ENCODE assay signal across 22 cellular contexts in genomic region chr1:10650591-10651216, GRCh38.
DNase-seq lines count a peak whose midpoint lies in the region; ATAC-seq, FAIRE-seq and TF ChIP-seq lines count a peak whose summit lies in the region.
"Had no signal": no experiment of that assay in that cellular context is flagged by ENCODE, and none has a peak within 500 bp of the region (broad histone marks: within the 10 kb centered on the region; RNA-seq: fewer than 3 reads in every experiment).

No MANE protein-coding gene starts in this region.

- peak overlapping the region; percentile 7 for H3K56ac ChIP-seq in mesendoderm (ENCODE audit: low read length)

- no peak for TF ChIP-seq CTCF in HEK293 (tag by site-specific recombination; IDR thresholded peaks at IDR 0.05)
- TF ChIP-seq CTCF in esophagus muscularis mucosa (IDR thresholded peaks at IDR 0.05) = no peak
- no peak for TF ChIP-seq CTCF in transverse colon (IDR thresholded peaks at IDR 0.05)
- TF ChIP-seq CTCF in right lobe of liver (IDR thresholded peaks at IDR 0.05) = no peak
- no peak for TF ChIP-seq CTCF in pancreas (IDR thresholded peaks at IDR 0.05)

- no peak for DNase-seq in esophagus muscularis mucosa (ENCODE audit: extremely low spot score)
- DNase-seq in mesendoderm = no peak
- DNase-seq in transverse colon = no peak
- DNase-seq in right lobe of liver = no peak
- DNase-seq in activated T-cell treated with anti-CD3 and anti-CD28 coated beads, Interleukin-2, amount 50 U/mL, for 4 hours = no peak
- no peak for DNase-seq in NCI-H524 (lab: John Stamatoyannopoulos, UW)
- no peak for DNase-seq in pancreas
- DNase-seq: ACHN, DMS79, GDM1, GM23248, MM.1S, NCI-H1105 treated with DMSO at 0.1 percent for 48 hours, NCI-H1930, NCI-H2171, NCI-H446 treated with DMSO at 0.1 percent for 48 hours, Peyer's patch, SHP77 treated with DMSO at 0.1 percent for 48 hours had no signal

- no peak overlapping the region for H3K23ac ChIP-seq in mesendoderm (ENCODE audit: low read length)

- TF ChIP-seq EP300 in esophagus muscularis mucosa (IDR thresholded peaks at IDR 0.05) (no peak), transverse colon (IDR thresholded peaks at IDR 0.05; ENCODE audit: low read depth) (no peak)

- FAIRE-seq in pancreas (lab: Jason Lieb, UNC) = no peak
- FAIRE-seq: GM19239, HepG2 had no signal

- CTCF ChIA-PET in HEK293 (lab: Yijun Ruan, JAX) = interaction anchor here (0.6 kb wide), 1 partner anchor 301 kb away, joined by 3 read pairs; no protein-coding TSS in a partner anchor

- no peak overlapping the region for H2BK5ac ChIP-seq in mesendoderm (ENCODE audit: low read length)

- intact Hi-C loops in esophagus muscularis mucosa (cut with DNase I) (no loop called here), transverse colon (cut with DNase I; ENCODE audit: low total_unique reads) (loop anchor here (10.0 kb wide), 1 partner anchor 144 kb away; the partner anchor contains the start of gene CASZ1), right lobe of liver (cut with DNase I) (no loop called here), pancreas (cut with DNase I) (no loop called here)

- H3K79me2 ChIP-seq in mesendoderm (ENCODE audit: control insufficient read depth, insufficient read depth, low read length) = no peaks in the 10 kb centered on the region

- no peaks in the 10 kb centered on the region for H3K4me1 Mint-ChIP-seq in activated T-cell treated with anti-CD3 and anti-CD28 coated beads, Interleukin-2, amount 50 U/mL, for 4 hours (ENCODE audit: low read depth)
- H3K4me1 Mint-ChIP-seq: CD4-positive, alpha-beta memory T cell had no signal

- no peak overlapping the region for H2BK120ac ChIP-seq in mesendoderm (ENCODE audit: low read depth, low read length)

- H4K5ac ChIP-seq in mesendoderm (ENCODE audit: low read length) = no peak overlapping the region

- no peaks in the 10 kb centered on the region for H3K79me1 ChIP-seq in mesendoderm (ENCODE audit: low read length)

- no peak for ATAC-seq in right lobe of liver
- ATAC-seq in activated T-cell treated with anti-CD3 and anti-CD28 coated beads, Interleukin-2, amount 50 U/mL, for 4 hours = no peak
- no peak for ATAC-seq in pancreas

- H3K27me3 Mint-ChIP-seq in activated T-cell treated with anti-CD3 and anti-CD28 coated beads, Interleukin-2, amount 50 U/mL, for 4 hours (ENCODE audit: low read depth) = no peaks in the 10 kb centered on the region
- H3K27me3 Mint-ChIP-seq: CD4-positive, alpha-beta memory T cell had no signal

- peaks cover 0 to 43% of the 10 kb centered on the region in 2 experiments; a peak in 1 of 3 replicates for H3K36me3 ChIP-seq in HEK293 (ENCODE audit: control insufficient read depth in 2 of 2, insufficient read depth in 1 of 2, low read length in 2 of 2)
- peaks cover 10 to 68% (median 53%) of the 10 kb centered on the region in 4 donors for H3K36me3 ChIP-seq in esophagus muscularis mucosa
- H3K36me3 ChIP-seq in mesendoderm (ENCODE audit: control insufficient read depth, insufficient read depth, low read length) = no peaks in the 10 kb centered on the region
- peaks cover 0 to 3% (median 0%) of the 10 kb centered on the region in 4 donors for H3K36me3 ChIP-seq in transverse colon
- no peaks in the 10 kb centered on the region for H3K36me3 ChIP-seq in right lobe of liver
- H3K36me3 ChIP-seq in pancreas = peaks cover 0 to 11% (median 2%) of the 10 kb centered on the region in 3 donors

- in situ Hi-C loops in transverse colon (cut with MboI; ENCODE audit: low pct_ligation_motif_present in 1 of 4, low pct_unique_long_range_greater_than_20kb in 1 of 4, low sequenced_read_pairs in 3 of 4) = no loop called here

- H3K36me3 Mint-ChIP-seq in activated T-cell treated with anti-CD3 and anti-CD28 coated beads, Interleukin-2, amount 50 U/mL, for 4 hours (ENCODE audit: insufficient read depth) = peaks cover 5% of the 10 kb centered on the region

- H3K4me3 Mint-ChIP-seq in activated T-cell treated with anti-CD3 and anti-CD28 coated beads, Interleukin-2, amount 50 U/mL, for 4 hours = no peak overlapping the region
- H3K4me3 Mint-ChIP-seq: CD4-positive, alpha-beta memory T cell had no signal

- WGBS in esophagus muscularis mucosa = 75% methylated on average over 21 of the region's 32 CpGs
- WGBS in mesendoderm (ENCODE audit: extremely low coverage, insufficient coverage, low lambda C conversion rate) = no CpG with 5 or more reads among the region's 32 CpGs
- WGBS in transverse colon (ENCODE audit: low coverage in 1 of 2), 2 donors = 83% methylated on average over 3 to 32 of the region's 32 CpGs
- 87% methylated on average over 10 of the region's 32 CpGs for WGBS in right lobe of liver (ENCODE audit: insufficient coverage, low coverage, low lambda C conversion rate, missing lambda C conversion rate)
- WGBS in pancreas, 2 donors = 88 to 90% methylated on average over 32 of the region's 32 CpGs

- peak overlapping the region; percentile 16 for H3K9ac ChIP-seq in mesendoderm (ENCODE audit: low read length)
- H3K9ac ChIP-seq: GM23248 had no signal

- no peak overlapping the region for H3K4ac ChIP-seq in mesendoderm (ENCODE audit: low read depth, low read length)

- no peak overlapping the region for H2AK5ac ChIP-seq in mesendoderm (ENCODE audit: low read length)

- H3K18ac ChIP-seq in mesendoderm (ENCODE audit: low read length) = no peak overlapping the region

- H3K27ac ChIP-seq in HEK293 (ENCODE audit: extremely low read depth, low read depth, low read length) (no peak overlapping the region), esophagus muscularis mucosa (replicated peaks in 1 of 4) (peak overlapping the region in 3 of 4 donors; percentile 39 to 87 (median 85)), mesendoderm (ENCODE audit: low read depth, low read length) (no peak overlapping the region), transverse colon (peak overlapping the region; percentile 10 to 82 (median 70)), right lobe of liver (no peak overlapping the region), pancreas (no peak overlapping the region)
- H3K27ac ChIP-seq: GM23248 had no signal

- H3K9me3 ChIP-seq in HEK293 (ENCODE audit: control insufficient read depth, insufficient read depth, low read depth, low read length) (no peaks in the 10 kb centered on the region), esophagus muscularis mucosa (no peaks in the 10 kb centered on the region), transverse colon (no peaks in the 10 kb centered on the region), right lobe of liver (no peaks in the 10 kb centered on the region), pancreas (no peaks in the 10 kb centered on the region)
- H3K9me3 ChIP-seq: Peyer's patch had no signal

- H3K4me3 ChIP-seq in HEK293 (ENCODE audit: low read depth, low read length) (no peak overlapping the region), esophagus muscularis mucosa (no peak overlapping the region), mesendoderm (ENCODE audit: low read length) (no peak overlapping the region), transverse colon (no peak overlapping the region), right lobe of liver (no peak overlapping the region), pancreas (no peak overlapping the region)
- H3K4me3 ChIP-seq: GM23248, Peyer's patch had no signal

- H3K9me3 Mint-ChIP-seq in activated T-cell treated with anti-CD3 and anti-CD28 coated beads, Interleukin-2, amount 50 U/mL, for 4 hours = no peaks in the 10 kb centered on the region
- H3K9me3 Mint-ChIP-seq: CD4-positive, alpha-beta memory T cell had no signal

- H3K4me1 ChIP-seq in HEK293 (ENCODE audit: control insufficient read depth, insufficient read depth, low read length) (no peaks in the 10 kb centered on the region), esophagus muscularis mucosa (peaks cover 0 to 72% (median 70%) of the 10 kb centered on the region in 4 donors), mesendoderm (ENCODE audit: control insufficient read depth, low read depth, low read length) (no peaks in the 10 kb centered on the region), transverse colon (peaks cover 0 to 5% (median 0%) of the 10 kb centered on the region in 4 donors), right lobe of liver (no peaks in the 10 kb centered on the region), pancreas (no peaks in the 10 kb centered on the region)

- no peak overlapping the region for H4K8ac ChIP-seq in mesendoderm (ENCODE audit: low read depth, low read length)

- peak overlapping the region; percentile 20 for H3K4me2 ChIP-seq in mesendoderm (ENCODE audit: low read length)

- TF ChIP-seq POLR2A in esophagus muscularis mucosa (IDR thresholded peaks at IDR 0.05; ENCODE audit: low read depth) = no peak
- TF ChIP-seq POLR2A in transverse colon (IDR thresholded peaks at IDR 0.05) = no peak
- no peak for TF ChIP-seq POLR2A in right lobe of liver (IDR thresholded peaks at IDR 0.05)

- no peak overlapping the region for H2BK15ac ChIP-seq in mesendoderm (replicated peaks; ENCODE audit: low read depth)

- POLR2A ChIA-PET in HEK293 (lab: Yijun Ruan, JAX) = no interaction called here

- H3K27me3 ChIP-seq in esophagus muscularis mucosa = no peaks in the 10 kb centered on the region
- no peaks in the 10 kb centered on the region for H3K27me3 ChIP-seq in mesendoderm (ENCODE audit: insufficient read depth, low read length, poor library complexity)
- H3K27me3 ChIP-seq in transverse colon = no peaks in the 10 kb centered on the region
- no peaks in the 10 kb centered on the region for H3K27me3 ChIP-seq in right lobe of liver
- H3K27me3 ChIP-seq in pancreas = no peaks in the 10 kb centered on the region
- H3K27me3 ChIP-seq: Peyer's patch had no signal

TF ChIP-seq in HEK293, 187 proteins besides CTCF, POLR2A, EP300 and RAD21:
- TF ChIP-seq ZSCAN16 (tag by site-specific recombination; IDR thresholded peaks at IDR 0.05) (no peak), ZIC2 (tag by site-specific recombination; IDR thresholded peaks at IDR 0.05) (peak; percentile 24; the same call in 1 of the 2 replicates)

Comparison
In these comparisons a context has a peak if more than half of its experiments do, and no peak if none do; other contexts are left out.
1. H3K27ac ChIP-seq: peak in esophagus muscularis mucosa (3 of 4) and transverse colon (4 of 4); none in HEK293 (single experiment), mesendoderm (single experiment), right lobe of liver (0 of 3) and pancreas (0 of 4).